Comparison of ENCODE assay signal across 18 cellular contexts in the genomic region with DNA sequence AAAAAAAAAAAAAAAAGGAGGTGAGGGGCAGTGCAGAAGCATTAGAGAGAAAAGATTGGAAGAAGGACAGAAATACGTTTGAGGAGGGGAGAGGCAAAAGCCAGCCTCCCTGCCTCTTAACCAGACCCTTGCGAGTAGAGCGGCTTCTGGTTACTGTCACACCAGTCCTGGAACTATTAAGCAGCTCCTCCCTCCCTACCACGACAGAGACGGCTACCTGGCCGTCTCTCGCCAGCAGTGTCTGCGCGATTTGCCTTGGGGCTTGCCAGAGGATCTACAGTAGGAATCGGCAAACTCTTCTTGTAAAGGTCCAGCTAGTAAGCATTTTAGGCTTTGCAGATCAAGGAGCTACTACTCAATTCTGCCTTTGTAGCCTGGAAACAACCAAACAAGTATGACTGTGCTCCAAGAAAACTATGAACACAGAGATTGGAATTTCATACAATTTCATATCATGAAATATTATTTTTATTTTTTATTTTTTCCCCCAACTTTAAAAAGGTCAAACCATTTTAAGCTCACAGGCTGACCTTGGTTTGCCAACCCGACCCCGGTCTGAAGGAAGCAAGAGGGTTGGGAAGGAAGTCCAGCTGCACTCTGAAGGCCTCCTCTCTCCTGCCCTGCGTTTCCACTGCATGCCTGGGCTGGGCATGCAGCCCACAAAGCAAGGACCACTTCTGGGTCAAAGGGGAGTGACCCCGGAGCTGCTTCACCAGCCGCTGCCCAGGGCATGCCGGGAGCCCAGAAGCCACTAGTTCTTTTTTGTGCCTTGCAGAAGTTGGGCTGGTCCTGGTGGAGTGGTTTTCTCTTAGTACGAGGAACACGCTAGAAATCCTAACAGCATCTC.
"Had no signal": no experiment of that assay in that cellular context is flagged by ENCODE, and none has a peak within 500 bp of the region (broad histone marks: within the 10 kb centered on the region; RNA-seq: fewer than 3 reads in every experiment).

No MANE protein-coding gene starts in this region.

- H3K27ac ChIP-seq: left lung, psoas muscle, right lobe of liver, thoracic aorta had no signal

- ATAC-seq: activated T-helper 17 cell treated with anti-CD3 and anti-CD28 coated beads, Interleukin-2, amount 50 U/mL, for 72 hours; left lung; natural killer cell treated with Interleukin-12 subunit alpha and Interleukin-12 subunit beta and Interleukin-15 and Interleukin-18, amount 100 ng/mL, for 72 hours; psoas muscle; right lobe of liver had no signal

- H3K9me3 ChIP-seq: left lung, psoas muscle, right lobe of liver, thoracic aorta had no signal

- H3K4me3 ChIP-seq: left lung, psoas muscle, right lobe of liver, thoracic aorta had no signal

- DNase-seq: activated CD4-positive, alpha-beta T cell treated with anti-CD3 and anti-CD28 coated beads, Interleukin-2, amount 10 ng/mL, durations not matched to agents 7 days and 5 days; activated CD4-positive, CD25-positive, alpha-beta regulatory T cell; activated CD8-positive, alpha-beta memory T cell treated with anti-CD3 and anti-CD28 coated beads for 24 hours; activated naive CD4-positive, alpha-beta T cell treated with anti-CD3 and anti-CD28 coated beads for 36 hours; activated T-cell treated with anti-CD3 and anti-CD28 coated beads for 4 hours; caudate nucleus; cortex of kidney; effector memory CD4-positive, alpha-beta T cell; erythroblast; head of caudate nucleus; left lung; occipital lobe; psoas muscle; right lobe of liver; stimulated activated CD4-positive, alpha-beta T cell treated with anti-CD3 and anti-CD28 coated beads, Interleukin-2, amount 100 ng/mL, for 48 hours had no signal

- H3K36me3 ChIP-seq: left lung, right lobe of liver, thoracic aorta had no signal

- H3K4me1 ChIP-seq: right lobe of liver had no signal

- H3K27me3 ChIP-seq: left lung, right lobe of liver had no signal
